In genomic region chr7:128697301-128697905, GRCh38 we compare ENCODE assay signal across 8 cellular contexts. TPM values are rescaled to one million over a fixed set of nuclear protein-coding genes. Genes with fewer than 3 reads are reported as not detected.
A peak's percentile ranks its signal among the peaks of the same experiment; 100 is the strongest.
DNase-seq lines count a peak whose midpoint lies in the region; ATAC-seq and TF ChIP-seq lines count a peak whose summit lies in the region.

No MANE protein-coding gene starts in this region.

- no peaks in the 10 kb centered on the region for H3K79me1 ChIP-seq in neuronal stem cell (ENCODE audit: low read depth, low read length)

- intact Hi-C loops in CD4-positive, alpha-beta memory T cell (cut with micrococcal nuclease): no loop called here

- H3K4me1 ChIP-seq in CD4-positive, alpha-beta memory T cell (ENCODE audit: insufficient read depth, low read length): peaks cover 5% of the 10 kb centered on the region
- peaks cover 6 to 9% of the 10 kb centered on the region in 2 donors for H3K4me1 ChIP-seq in neuronal stem cell (ENCODE audit: control insufficient read depth in 2 of 2, insufficient read depth in 1 of 2, low read depth in 1 of 2, low read length in 2 of 2)

- peak overlapping the region; percentile 94 for H2AFZ ChIP-seq in neuronal stem cell (ENCODE audit: low read length)

- no peak overlapping the region for H2AK5ac ChIP-seq in neuronal stem cell (ENCODE audit: low read depth, low read length)

- POLR2A ChIA-PET in CD4-positive, alpha-beta memory T cell (lab: Charles Lee; ENCODE audit: partially characterized antibody): no interaction called here

- peak overlapping the region; percentile 97 for H3K18ac ChIP-seq in neuronal stem cell (ENCODE audit: low read length)

- H3K9ac ChIP-seq in neuronal stem cell (ENCODE audit: low read depth, low read length, poor library complexity): no peak overlapping the region

- H3K36me3 Mint-ChIP-seq in CD4-positive, alpha-beta memory T cell: peaks cover 0 to 2% of the 10 kb centered on the region in 2 donors

- peak; percentile 17 to 51 (median 37) for DNase-seq in CD4-positive, alpha-beta memory T cell
- DNase-seq in Jurkat, Clone E6-1 (ENCODE audit: low read depth, low spot score): peak; percentile 68
- peak; percentile 10 for DNase-seq in activated CD8-positive, alpha-beta memory T cell treated with anti-CD3 and anti-CD28 coated beads, Interleukin-2, amount 50 U/mL, for 24 hours (ENCODE audit: extremely low read depth)
- DNase-seq in fibroblast of mammary gland (ENCODE audit: low read depth) (peak; percentile 85), neuronal stem cell (ENCODE audit: low spot score) (peak; percentile 62), GF-D8 (lab: John Stamatoyannopoulos, UW) (no peak), pons (ENCODE audit: low spot score) (no peak)

- CTCF ChIA-PET in CD4-positive, alpha-beta memory T cell (lab: Charles Lee; ENCODE audit: partially characterized antibody): no interaction called here

- WGBS in neuronal stem cell (ENCODE audit: extremely low coverage in 2 of 2, insufficient read length in 2 of 2, insufficient replicate concordance in 1 of 2), 2 donors: no CpG with 5 or more reads among the region's 37 CpGs

- peaks cover 28 to 56% of the 10 kb centered on the region in 2 donors for H3K27me3 Mint-ChIP-seq in CD4-positive, alpha-beta memory T cell

- H3K27me3 ChIP-seq in CD4-positive, alpha-beta memory T cell (ENCODE audit: insufficient read depth, low read length): peaks cover 30% of the 10 kb centered on the region
- H3K27me3 ChIP-seq in neuronal stem cell (ENCODE audit: control insufficient read depth in 3 of 3, insufficient read depth in 3 of 3, low read depth in 1 of 3, low read length in 3 of 3): peaks cover 0 to 44% (median 6%) of the 10 kb centered on the region in 3 experiments

- no peak overlapping the region for H3K14ac ChIP-seq in neuronal stem cell (ENCODE audit: low read length)

- peak overlapping the region; percentile 25 for H2BK15ac ChIP-seq in neuronal stem cell (ENCODE audit: low read length)

- H3K27ac Mint-ChIP-seq in CD4-positive, alpha-beta memory T cell: no peak overlapping the region

- H3K4me3 Mint-ChIP-seq in CD4-positive, alpha-beta memory T cell: peak overlapping the region; percentile 5 to 77 (median 69)

- H3K9me3 ChIP-seq in CD4-positive, alpha-beta memory T cell (ENCODE audit: control insufficient read depth in 1 of 2, low read length in 2 of 2): no peaks in the 10 kb centered on the region
- peaks cover 0 to 5% of the 10 kb centered on the region in 2 donors for H3K9me3 ChIP-seq in neuronal stem cell (replicated peaks in 1 of 2; ENCODE audit: control insufficient read depth in 2 of 2, insufficient read depth in 1 of 2, low read depth in 1 of 2, low read length in 2 of 2)

- H3K27ac ChIP-seq in CD4-positive, alpha-beta memory T cell (ENCODE audit: low read depth, low read length): no peak overlapping the region
- no peak overlapping the region for H3K27ac ChIP-seq in neuronal stem cell (replicated peaks; ENCODE audit: low read length)

- no peak for ATAC-seq in HG03045 (IDR thresholded peaks at IDR 0.05; ENCODE audit: unreplicated experiment)

- H4K8ac ChIP-seq in neuronal stem cell (ENCODE audit: low read depth, low read length): no peak overlapping the region

- H2BK120ac ChIP-seq in neuronal stem cell (ENCODE audit: low read depth, low read length): peak overlapping the region; percentile 56

- no peak overlapping the region for H4K91ac ChIP-seq in neuronal stem cell (ENCODE audit: low read depth, low read length, poor library complexity)

- H3K36me3 ChIP-seq in CD4-positive, alpha-beta memory T cell (ENCODE audit: insufficient read depth, low read length): no peaks in the 10 kb centered on the region
- H3K36me3 ChIP-seq in neuronal stem cell (replicated peaks in 1 of 2; ENCODE audit: control insufficient read depth in 2 of 2, insufficient read depth in 2 of 2, low read length in 2 of 2): no peaks in the 10 kb centered on the region

- no peak overlapping the region for H3K23ac ChIP-seq in neuronal stem cell (ENCODE audit: low read depth, low read length, poor library complexity)

- TF ChIP-seq CTCF in fibroblast of mammary gland (conservative IDR thresholded peaks at IDR 0.05; ENCODE audit: control insufficient read depth, insufficient read depth, low read depth, low read length): peak; percentile 43

- H3K4me2 ChIP-seq in neuronal stem cell (ENCODE audit: insufficient read depth, low read length, poor library complexity, severe bottlenecking): peak overlapping the region; percentile 67

- peaks cover 5 to 11% (median 9%) of the 10 kb centered on the region in 4 donors for H3K4me1 Mint-ChIP-seq in CD4-positive, alpha-beta memory T cell

- no peak overlapping the region for H3K4me3 ChIP-seq in CD4-positive, alpha-beta memory T cell (ENCODE audit: low read length in 2 of 2)
- H3K4me3 ChIP-seq in Jurkat, Clone E6-1 (ENCODE audit: low read length): peak overlapping the region; percentile 53
- H3K4me3 ChIP-seq in fibroblast of mammary gland (ENCODE audit: control insufficient read depth, low read depth, low read length) (peak overlapping the region; percentile 53), neuronal stem cell (ENCODE audit: low read length in 2 of 2) (peak overlapping the region; percentile 36 to 80)

- no peak overlapping the region for H2BK5ac ChIP-seq in neuronal stem cell (ENCODE audit: low read length)

- H3K4ac ChIP-seq in neuronal stem cell (ENCODE audit: low read length): no peak overlapping the region

- peaks cover 0 to 2% (median 0%) of the 10 kb centered on the region in 8 donors for H3K9me3 Mint-ChIP-seq in CD4-positive, alpha-beta memory T cell

- H2BK12ac ChIP-seq in neuronal stem cell (ENCODE audit: low read length): peak overlapping the region; percentile 96

RNA-seq across cellular contexts. Expression of gene GARIN1A, which starts 25.3 kb away (rescaled TPM):
- 1 to 10 TPM; 1.6 to 3.4 TPM for total RNA-seq in CD4-positive, alpha-beta memory T cell
- under 1 TPM in 1 of 2 donors, not detected in 1; 0.06 TPM for polyA plus RNA-seq in CD4-positive, alpha-beta memory T cell
- polyA plus RNA-seq in Jurkat, Clone E6-1 (2012; ENCODE audit: insufficient read depth, insufficient read length): not detected
- 0.13 TPM for polyA plus RNA-seq in neuronal stem cell (2013, experiment 1 of 2)
- polyA plus RNA-seq in neuronal stem cell (2013, experiment 2 of 2): 0.19 TPM

RNA-seq across cellular contexts. Expression of gene CALU, which starts 41.8 kb away (rescaled TPM):
- total RNA-seq in CD4-positive, alpha-beta memory T cell: 10 to 100 TPM; 18.4 to 20.6 TPM
- 10 to 100 TPM; 23.3 to 24.2 TPM for polyA plus RNA-seq in CD4-positive, alpha-beta memory T cell
- 67.1 TPM for polyA plus RNA-seq in Jurkat, Clone E6-1 (2012; ENCODE audit: insufficient read depth, insufficient read length)
- polyA plus RNA-seq in neuronal stem cell (2013, experiment 1 of 2): 177 TPM
- polyA plus RNA-seq in neuronal stem cell (2013, experiment 2 of 2): 176 TPM

Comparison
In these comparisons a context has a peak if more than half of its experiments do, and no peak if none do; other contexts are left out.
1. DNase-seq: peak in CD4-positive, alpha-beta memory T cell (5 of 5), Jurkat, Clone E6-1 (single experiment), activated CD8-positive, alpha-beta memory T cell treated with anti-CD3 and anti-CD28 coated beads, Interleukin-2, amount 50 U/mL, for 24 hours (single experiment), fibroblast of mammary gland (single experiment) and neuronal stem cell (single experiment); none in GF-D8 (single experiment) and pons (single experiment).
2. H3K4me3 ChIP-seq: peak in Jurkat, Clone E6-1 (single experiment), fibroblast of mammary gland (single experiment) and neuronal stem cell (2 of 2); none in CD4-positive, alpha-beta memory T cell (0 of 2).